ENCODE assay signal across 29 cellular contexts in the genomic region with DNA sequence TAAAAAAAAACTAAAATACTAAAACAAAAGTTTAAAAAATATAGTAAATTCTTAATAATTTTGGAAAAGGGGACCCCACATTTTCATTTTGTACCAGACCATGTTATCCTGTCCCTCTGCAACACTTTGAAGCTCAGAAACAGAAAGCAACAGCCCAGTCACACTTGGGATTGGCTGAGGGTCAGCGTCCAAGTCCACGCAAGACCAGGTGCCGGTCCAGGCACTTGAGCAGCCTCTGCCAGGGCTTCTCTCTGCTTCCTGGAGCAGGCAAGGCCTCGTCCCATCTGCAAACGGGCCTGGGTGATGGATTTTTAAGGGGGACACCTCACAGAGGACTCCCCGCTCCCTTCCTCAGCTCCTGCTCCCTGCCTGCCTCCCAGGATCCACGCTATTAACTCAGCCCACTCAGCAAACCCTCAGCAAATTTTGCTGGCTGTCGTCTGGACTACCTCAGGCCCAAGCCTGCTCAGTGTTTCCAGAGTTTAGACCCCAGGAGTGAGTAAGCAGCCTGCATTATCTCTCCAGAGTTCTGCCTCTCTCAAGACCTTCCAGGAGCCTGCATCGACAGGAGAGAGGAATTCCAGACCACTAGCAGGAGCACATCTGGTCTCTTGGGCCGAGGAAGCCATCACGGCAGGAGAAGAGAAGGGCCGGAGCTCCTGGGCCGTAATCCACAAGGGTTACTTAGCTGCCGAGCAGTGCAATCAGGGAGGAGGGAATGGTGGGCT.
A peak's percentile ranks its signal among the peaks of the same experiment; 100 is the strongest.
DNase-seq lines count a peak whose midpoint lies in the region; ATAC-seq and TF ChIP-seq lines count a peak whose summit lies in the region.
"Had no signal": no experiment of that assay in that cellular context is flagged by ENCODE, and none has a peak within 500 bp of the region (broad histone marks: within the 10 kb centered on the region; RNA-seq: fewer than 3 reads in every experiment).

No MANE protein-coding gene starts in this region.

- in situ Hi-C loops in IMR-90 (cut with MboI; ENCODE audit: low sequenced_read_pairs) = no loop called here

- H3K18ac ChIP-seq in IMR-90 (ENCODE audit: low read depth, low read length) = 0 out of 2 replicates have a peak overlapping the region, but pooled peaks have one; percentile 29

- TF ChIP-seq POLR2A in IMR-90 (IDR thresholded peaks at IDR 0.05; ENCODE audit: low read depth, low read length) (no peak), stomach (IDR thresholded peaks at IDR 0.05) (no peak)

- H4K91ac ChIP-seq in IMR-90 (ENCODE audit: insufficient read depth, low read depth, low read length) = no peak overlapping the region

- no peak overlapping the region for H3K23ac ChIP-seq in IMR-90 (ENCODE audit: low read depth, low read length)

- H3K9me3 ChIP-seq in IMR-90 (ENCODE audit: control insufficient read depth, insufficient read depth, low read length) (no peaks in the 10 kb centered on the region), mesodermal cell (ENCODE audit: control insufficient read depth, low read length) (no peaks in the 10 kb centered on the region), stomach (no peaks in the 10 kb centered on the region)
- H3K9me3 ChIP-seq: left lung, vagina had no signal

- H3K9me3 Mint-ChIP-seq in brain = peaks cover 0 to 1% (median 0%) of the 10 kb centered on the region in 5 experiments
- H3K9me3 Mint-ChIP-seq in T-cell = no peaks in the 10 kb centered on the region
- H3K9me3 Mint-ChIP-seq: activated T-helper 17 cell treated with anti-CD3 and anti-CD28 coated beads, Interleukin-2, amount 50 U/mL, for 72 hours; CD8-positive, alpha-beta T cell; memory B cell; naive B cell; stimulated activated naive B cell treated with anti-CD40 and anti-IgM and Interleukin-4, amounts not matched to agents 10 μg/mL and 1 μg/mL and 100 μg/mL, for 72 hours had no signal

- H3K9me1 ChIP-seq in IMR-90 (ENCODE audit: insufficient read depth, low read length) = no peaks in the 10 kb centered on the region; the same call in 1 of the 2 replicates

- peaks cover 6% of the 10 kb centered on the region for H3K27me3 Mint-ChIP-seq in brain
- H3K27me3 Mint-ChIP-seq in T-cell = no peaks in the 10 kb centered on the region

- H3K27ac Mint-ChIP-seq in brain = peak overlapping the region in 3 of 5 experiments; percentile 37 to 80 (median 44)
- H3K27ac Mint-ChIP-seq in T-cell = no peak overlapping the region
- H3K27ac Mint-ChIP-seq: activated T-helper 17 cell treated with anti-CD3 and anti-CD28 coated beads, Interleukin-2, amount 50 U/mL, for 72 hours; B cell; CD8-positive, alpha-beta T cell; memory B cell; stimulated activated naive B cell treated with anti-CD40 and anti-IgM and Interleukin-4, amounts not matched to agents 10 μg/mL and 1 μg/mL and 100 μg/mL, for 72 hours had no signal

- H3K79me1 ChIP-seq in IMR-90 (ENCODE audit: low read depth in 1 of 2, low read length in 2 of 2) = no peaks in the 10 kb centered on the region

- no peak for TF ChIP-seq EP300 in stomach (IDR thresholded peaks at IDR 0.05)

- no peak overlapping the region for H2BK5ac ChIP-seq in IMR-90 (ENCODE audit: low read depth, low read length, poor library complexity, severe bottlenecking)

- BruUV-seq in IMR-90 (replicated peaks; lab: Mats Ljungman, UMichigan) = no TSS peak

- no peak for DNase-seq in IMR-90
- DNase-seq in stomach = no peak
- DNase-seq in anterior cingulate cortex (lab: John Stamatoyannopoulos, UW) = no peak
- DNase-seq in SHP77 (lab: John Stamatoyannopoulos, UW) = no peak
- no peak for DNase-seq in HUDEP-2 (lab: John Stamatoyannopoulos, UW; ENCODE audit: unreplicated experiment in 76 of 76)
- DNase-seq in T-cell = no peak
- DNase-seq: activated CD4-positive, alpha-beta T cell treated with anti-CD3 and anti-CD28 coated beads for 4 hours; activated naive CD4-positive, alpha-beta T cell treated with anti-CD3 and anti-CD28 coated beads, Interleukin-2, amount 50 U/mL, for 16 hours; amniotic stem cell; CD8-positive, alpha-beta T cell; glutamatergic neuron; GOT3; left lung; naive B cell; NCI-H1417; NCI-H2029; NCI-H526; occipital lobe; Right ventricle myocardium superior; stimulated activated naive B cell treated with anti-CD40 and anti-IgM and Interleukin-4, amounts not matched to agents 10 μg/mL and 1 μg/mL and 100 μg/mL, for 72 hours; SW 1271; T1000 had no signal

- H3K36me3 ChIP-seq in IMR-90 (ENCODE audit: control insufficient read depth, insufficient read depth, low read length) = no peaks in the 10 kb centered on the region
- no peaks in the 10 kb centered on the region for H3K36me3 ChIP-seq in mesodermal cell (ENCODE audit: control insufficient read depth, insufficient read depth, low read length)
- H3K36me3 ChIP-seq in stomach = no peaks in the 10 kb centered on the region
- H3K36me3 ChIP-seq: left lung, vagina had no signal

- H3K36me3 Mint-ChIP-seq in brain (peaks cover 5% of the 10 kb centered on the region), T-cell (no peaks in the 10 kb centered on the region)
- H3K36me3 Mint-ChIP-seq: CD8-positive, alpha-beta T cell; naive B cell; stimulated activated naive B cell treated with anti-CD40 and anti-IgM and Interleukin-4, amounts not matched to agents 10 μg/mL and 1 μg/mL and 100 μg/mL, for 72 hours had no signal

- no peak overlapping the region for H3K4me2 ChIP-seq in IMR-90 (ENCODE audit: low read depth, low read length)

- no peak overlapping the region for H3K56ac ChIP-seq in IMR-90 (ENCODE audit: extremely low read depth, insufficient read depth, low read length)

- peaks cover 39% of the 10 kb centered on the region for H3K4me1 Mint-ChIP-seq in brain
- no peaks in the 10 kb centered on the region for H3K4me1 Mint-ChIP-seq in T-cell
- H3K4me1 Mint-ChIP-seq: activated T-helper 17 cell treated with anti-CD3 and anti-CD28 coated beads, Interleukin-2, amount 50 U/mL, for 72 hours; B cell; memory B cell; stimulated activated naive B cell treated with anti-CD40 and anti-IgM and Interleukin-4, amounts not matched to agents 10 μg/mL and 1 μg/mL and 100 μg/mL, for 72 hours had no signal

- H3K4me3 Mint-ChIP-seq in brain = no peak overlapping the region
- H3K4me3 Mint-ChIP-seq in T-cell = no peak overlapping the region
- H3K4me3 Mint-ChIP-seq: activated T-helper 17 cell treated with anti-CD3 and anti-CD28 coated beads, Interleukin-2, amount 50 U/mL, for 72 hours; B cell; CD8-positive, alpha-beta T cell; memory B cell; naive B cell; stimulated activated naive B cell treated with anti-CD40 and anti-IgM and Interleukin-4, amounts not matched to agents 10 μg/mL and 1 μg/mL and 100 μg/mL, for 72 hours had no signal

- H3K27me3 ChIP-seq in IMR-90 (ENCODE audit: control insufficient read depth, insufficient read depth, low read length) (peaks cover 3% of the 10 kb centered on the region), stomach (no peaks in the 10 kb centered on the region)
- H3K27me3 ChIP-seq: left lung, vagina had no signal

- CTCF ChIA-PET in IMR-90 (lab: Yijun Ruan, JAX) = no interaction called here
- CTCF ChIA-PET in T-cell (lab: Charles Lee) = no interaction called here

- peak overlapping the region; percentile 64 for H2AFZ ChIP-seq in IMR-90 (replicated peaks; ENCODE audit: low read length, poor library complexity)

- TF ChIP-seq RAD21 in IMR-90 (IDR thresholded peaks at IDR 0.05; ENCODE audit: low read length) = no peak

- POLR2A ChIA-PET in IMR-90 (lab: Charles Lee; ENCODE audit: unreplicated experiment) = no interaction called here
- POLR2A ChIA-PET in T-cell (lab: Charles Lee) = no interaction called here

- dilution Hi-C loops in IMR-90 (cut with HindIII; ENCODE audit: low sequenced_read_pairs, unreplicated experiment) = no loop called here

- WGBS in IMR-90 (ENCODE audit: extremely low coverage in 2 of 2, insufficient read length in 1 of 2), 2 experiments = 75% methylated on average over 4 of the region's 14 CpGs; no CpG with 5 or more reads in 1 of the 2 experiments
- WGBS in mesodermal cell (ENCODE audit: insufficient coverage in 2 of 2), 2 experiments = 66 to 69% methylated on average over 12 to 14 of the region's 14 CpGs
- 68 to 84% (median 77%) methylated on average over 12 to 14 of the region's 14 CpGs for WGBS in stomach, 5 donors

- peak overlapping the region; percentile 1 for H2AK9ac ChIP-seq in IMR-90 (replicated peaks; ENCODE audit: low read depth, low read length, poor library complexity)

- no peak overlapping the region for H4K8ac ChIP-seq in IMR-90 (ENCODE audit: low read depth in 2 of 2, low read length in 2 of 2)

- no peak overlapping the region for H3K9ac ChIP-seq in IMR-90 (ENCODE audit: low read depth, low read length)

- H2BK120ac ChIP-seq in IMR-90 (ENCODE audit: low read depth, low read length) = no peak overlapping the region; the same call in 1 of the 2 replicates

- no peak overlapping the region for H3K4ac ChIP-seq in IMR-90 (ENCODE audit: low read depth, low read length)

- intact Hi-C loops in IMR-90 (cut with micrococcal nuclease) = no loop called here
- intact Hi-C loops in stomach (cut with DNase I; ENCODE audit: low total_unique reads) = no loop called here

- H2BK15ac ChIP-seq in IMR-90 (ENCODE audit: low read depth, low read length) = no peak overlapping the region

- ATAC-seq in IMR-90 (ENCODE audit: low read depth) (no peak), T-cell (replicated peaks in 1 of 4) (no peak)
- ATAC-seq: activated T-helper 17 cell treated with anti-CD3 and anti-CD28 coated beads, Interleukin-2, amount 50 U/mL, for 72 hours; CD8-positive, alpha-beta T cell; left lung; stimulated activated naive B cell treated with anti-CD40 and anti-IgM and Interleukin-4, amounts not matched to agents 10 μg/mL and 1 μg/mL and 100 μg/mL, for 72 hours had no signal

- H3K27ac ChIP-seq in IMR-90 (ENCODE audit: insufficient read depth, low read length) (no peak overlapping the region), mesodermal cell (ENCODE audit: low read depth, low read length, severe bottlenecking) (peak overlapping the region; percentile 85), stomach (peak overlapping the region in 3 of 5 donors; percentile 25 to 71 (median 55))
- H3K27ac ChIP-seq: left lung, vagina, VCaP had no signal

- H4K5ac ChIP-seq in IMR-90 (ENCODE audit: low read depth, low read length) = no peak overlapping the region

- H3K4me3 ChIP-seq in IMR-90 (ENCODE audit: insufficient read depth, low read depth, low read length) = no peak overlapping the region
- no peak overlapping the region for H3K4me3 ChIP-seq in mesodermal cell (ENCODE audit: extremely low read depth, insufficient read depth, low read length, poor library complexity, severe bottlenecking)
- no peak overlapping the region for H3K4me3 ChIP-seq in stomach
- H3K4me3 ChIP-seq: left lung, vagina had no signal

- H3K4me1 ChIP-seq in IMR-90 (ENCODE audit: control insufficient read depth, insufficient read depth, low read length) (no peaks in the 10 kb centered on the region; the same call in 1 of the 2 replicates), mesodermal cell (ENCODE audit: control insufficient read depth, insufficient read depth, low read length, poor library complexity, severe bottlenecking) (peaks cover 19% of the 10 kb centered on the region), stomach (peaks cover 0 to 4% (median 0%) of the 10 kb centered on the region in 4 donors)
- H3K4me1 ChIP-seq: left lung, vagina had no signal

- H2AK5ac ChIP-seq in IMR-90 (ENCODE audit: low read depth, low read length) = no peak overlapping the region

- no peak overlapping the region for H2BK20ac ChIP-seq in IMR-90 (ENCODE audit: low read depth, low read length)

- no peaks in the 10 kb centered on the region for H4K20me1 ChIP-seq in IMR-90 (ENCODE audit: insufficient read depth, low read length)

- no peak overlapping the region; the same call in 1 of the 2 replicates for H3K14ac ChIP-seq in IMR-90 (replicated peaks; ENCODE audit: low read depth, low read length)

- TF ChIP-seq CTCF in IMR-90 (conservative IDR thresholded peaks at IDR 0.05; ENCODE audit: low read depth, low read length) (no peak), brain (conservative IDR thresholded peaks at IDR 0.05) (no peak), stomach (IDR thresholded peaks at IDR 0.05) (no peak)

Comparison
In these comparisons a context has a peak if more than half of its experiments do, and no peak if none do; other contexts are left out.
1. H3K27ac Mint-ChIP-seq: peak in brain (3 of 5); none in T-cell (0 of 2).